In the genomic region with DNA sequence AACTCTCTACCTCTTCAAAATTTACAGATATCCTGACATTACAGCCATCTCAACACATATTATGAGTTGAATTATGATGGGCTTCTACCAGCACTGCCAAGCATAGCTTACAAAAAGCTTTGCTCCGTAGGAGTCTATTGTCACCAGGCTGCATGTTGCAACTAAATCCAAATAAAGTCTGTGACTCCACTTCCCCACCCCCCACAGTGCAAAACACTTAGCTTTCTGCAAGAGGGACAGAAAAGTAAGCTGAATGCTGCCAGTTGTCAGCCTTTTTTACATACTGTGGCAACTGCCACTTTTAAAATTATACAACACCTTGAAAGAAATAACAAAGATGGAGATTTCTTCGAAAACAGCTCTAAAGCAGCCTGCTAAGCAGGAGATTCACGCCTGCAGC, we compare ENCODE assay signal across 1 cellular context.
TF ChIP-seq lines count a peak whose summit lies in the region.

No MANE protein-coding gene starts in this region.

TF ChIP-seq in WTC11, 78 proteins besides CTCF, POLR2A, EP300 and RAD21 (continued from another document):
- TF ChIP-seq, protein P1, sequence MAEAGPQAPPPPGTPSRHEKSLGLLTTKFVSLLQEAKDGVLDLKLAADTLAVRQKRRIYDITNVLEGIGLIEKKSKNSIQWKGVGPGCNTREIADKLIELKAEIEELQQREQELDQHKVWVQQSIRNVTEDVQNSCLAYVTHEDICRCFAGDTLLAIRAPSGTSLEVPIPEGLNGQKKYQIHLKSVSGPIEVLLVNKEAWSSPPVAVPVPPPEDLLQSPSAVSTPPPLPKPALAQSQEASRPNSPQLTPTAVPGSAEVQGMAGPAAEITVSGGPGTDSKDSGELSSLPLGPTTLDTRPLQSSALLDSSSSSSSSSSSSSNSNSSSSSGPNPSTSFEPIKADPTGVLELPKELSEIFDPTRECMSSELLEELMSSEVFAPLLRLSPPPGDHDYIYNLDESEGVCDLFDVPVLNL (CRISPR knock-in tag; IDR thresholded peaks at IDR 0.05; ENCODE audit: borderline replicate concordance, low read depth) = no peak
- TF ChIP-seq GRHL2 (CRISPR knock-in tag; IDR thresholded peaks at IDR 0.05; ENCODE audit: insufficient replicate concordance, severe bottlenecking) (no peak), NFE2L1 (CRISPR knock-in tag; IDR thresholded peaks at IDR 0.05) (no peak), TP53 (CRISPR knock-in tag; IDR thresholded peaks at IDR 0.05) (no peak), CREM (CRISPR knock-in tag; IDR thresholded peaks at IDR 0.05) (no peak)
- TF ChIP-seq, protein P2, sequence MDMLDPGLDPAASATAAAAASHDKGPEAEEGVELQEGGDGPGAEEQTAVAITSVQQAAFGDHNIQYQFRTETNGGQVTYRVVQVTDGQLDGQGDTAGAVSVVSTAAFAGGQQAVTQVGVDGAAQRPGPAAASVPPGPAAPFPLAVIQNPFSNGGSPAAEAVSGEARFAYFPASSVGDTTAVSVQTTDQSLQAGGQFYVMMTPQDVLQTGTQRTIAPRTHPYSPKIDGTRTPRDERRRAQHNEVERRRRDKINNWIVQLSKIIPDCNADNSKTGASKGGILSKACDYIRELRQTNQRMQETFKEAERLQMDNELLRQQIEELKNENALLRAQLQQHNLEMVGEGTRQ (CRISPR knock-in tag; IDR thresholded peaks at IDR 0.05) = no peak
TF ChIP-seq in WTC11: peak in this region for 0.
